17 cellular contexts compared by ENCODE assay signal in the genomic region with DNA sequence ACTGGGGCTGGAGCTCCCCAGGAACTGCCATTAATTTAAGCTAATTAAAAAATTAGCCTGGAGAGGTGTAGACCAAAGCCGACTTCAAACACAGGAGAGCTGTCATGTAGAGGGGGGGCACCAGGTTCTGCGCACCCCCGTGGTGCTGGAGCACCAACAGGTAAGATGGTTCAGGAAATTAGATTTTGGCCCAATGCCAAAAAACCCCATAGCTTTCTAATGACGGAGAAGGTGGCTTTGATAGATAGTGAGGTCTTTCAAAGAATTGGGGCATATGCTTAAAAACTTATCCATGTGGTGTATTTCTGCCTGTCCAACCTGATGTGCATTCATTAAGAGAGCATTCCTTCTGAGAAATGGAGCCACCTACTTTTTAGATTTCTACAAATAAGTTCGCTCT.
"Had no signal": no experiment of that assay in that cellular context is flagged by ENCODE, and none has a peak within 500 bp of the region (broad histone marks: within the 10 kb centered on the region; RNA-seq: fewer than 3 reads in every experiment).

No MANE protein-coding gene starts in this region.

- H3K27me3 ChIP-seq: ascending aorta, right atrium auricular region, tibial nerve, vagina had no signal

- H3K4me3 Mint-ChIP-seq: activated CD4-positive, alpha-beta memory T cell treated with anti-CD3 and anti-CD28 coated beads, Interleukin-2, amount 10 ng/mL, durations not matched to agents 7 days and 5 days; activated naive CD8-positive, alpha-beta T cell treated with anti-CD3 and anti-CD28 coated beads, Interleukin-2, amount 50 U/mL, for 24 hours; naive thymus-derived CD4-positive, alpha-beta T cell; stimulated activated effector memory CD8-positive, alpha-beta T cell treated with anti-CD3 and anti-CD28 coated beads, Interleukin-12 subunit alpha, Interleukin-12 subunit beta, amount 100 ng/mL, for 72 hours had no signal

- H3K4me3 ChIP-seq: ascending aorta, right atrium auricular region, tibial nerve, vagina had no signal

- H3K27ac ChIP-seq: ascending aorta, neutrophil, right atrium auricular region, tibial nerve, vagina had no signal

- H3K9me3 Mint-ChIP-seq: activated CD4-positive, alpha-beta memory T cell treated with anti-CD3 and anti-CD28 coated beads, Interleukin-2, amount 10 ng/mL, durations not matched to agents 7 days and 5 days; activated naive CD8-positive, alpha-beta T cell treated with anti-CD3 and anti-CD28 coated beads, Interleukin-2, amount 50 U/mL, for 24 hours; stimulated activated effector memory CD8-positive, alpha-beta T cell treated with anti-CD3 and anti-CD28 coated beads, Interleukin-12 subunit alpha, Interleukin-12 subunit beta, amount 100 ng/mL, for 72 hours had no signal

- FAIRE-seq: bronchial epithelial cell had no signal

- DNase-seq: activated CD4-positive, alpha-beta memory T cell treated with anti-CD3 and anti-CD28 coated beads, Interleukin-2, amount 10 ng/mL, durations not matched to agents 7 days and 5 days; activated CD8-positive, alpha-beta memory T cell treated with anti-CD3 and anti-CD28 coated beads, Interleukin-2, amount 50 U/mL, for 48 hours; activated naive CD4-positive, alpha-beta T cell; activated naive CD8-positive, alpha-beta T cell treated with anti-CD3 and anti-CD28 coated beads, Interleukin-2, amount 50 U/mL, for 24 hours; dorsolateral prefrontal cortex; left colon; mammary epithelial cell; naive thymus-derived CD4-positive, alpha-beta T cell; posterior cingulate gyrus had no signal

- H3K36me3 Mint-ChIP-seq: naive thymus-derived CD4-positive, alpha-beta T cell; stimulated activated effector memory CD8-positive, alpha-beta T cell treated with anti-CD3 and anti-CD28 coated beads, Interleukin-12 subunit alpha, Interleukin-12 subunit beta, amount 100 ng/mL, for 72 hours had no signal

- H3K27ac Mint-ChIP-seq: activated CD4-positive, alpha-beta memory T cell treated with anti-CD3 and anti-CD28 coated beads, Interleukin-2, amount 10 ng/mL, durations not matched to agents 7 days and 5 days; activated naive CD8-positive, alpha-beta T cell treated with anti-CD3 and anti-CD28 coated beads, Interleukin-2, amount 50 U/mL, for 24 hours; naive thymus-derived CD4-positive, alpha-beta T cell; stimulated activated effector memory CD8-positive, alpha-beta T cell treated with anti-CD3 and anti-CD28 coated beads, Interleukin-12 subunit alpha, Interleukin-12 subunit beta, amount 100 ng/mL, for 72 hours had no signal

- ATAC-seq: activated naive CD8-positive, alpha-beta T cell treated with anti-CD3 and anti-CD28 coated beads, Interleukin-2, amount 50 U/mL, for 24 hours; esophagus mucosa; left colon; naive thymus-derived CD4-positive, alpha-beta T cell; stimulated activated effector memory CD8-positive, alpha-beta T cell treated with anti-CD3 and anti-CD28 coated beads, Interleukin-12 subunit alpha, Interleukin-12 subunit beta, amount 100 ng/mL, for 72 hours had no signal

- H3K9me3 ChIP-seq: ascending aorta, neutrophil, right atrium auricular region, tibial nerve, vagina had no signal

- H3K4me1 Mint-ChIP-seq: activated CD4-positive, alpha-beta memory T cell treated with anti-CD3 and anti-CD28 coated beads, Interleukin-2, amount 10 ng/mL, durations not matched to agents 7 days and 5 days; activated naive CD8-positive, alpha-beta T cell treated with anti-CD3 and anti-CD28 coated beads, Interleukin-2, amount 50 U/mL, for 24 hours; stimulated activated effector memory CD8-positive, alpha-beta T cell treated with anti-CD3 and anti-CD28 coated beads, Interleukin-12 subunit alpha, Interleukin-12 subunit beta, amount 100 ng/mL, for 72 hours had no signal

- H3K4me1 ChIP-seq: ascending aorta, right atrium auricular region, vagina had no signal

- H3K36me3 ChIP-seq: ascending aorta, neutrophil, right atrium auricular region, tibial nerve, vagina had no signal
